ENCODE assay signal across 10 cellular contexts in the genomic region with DNA sequence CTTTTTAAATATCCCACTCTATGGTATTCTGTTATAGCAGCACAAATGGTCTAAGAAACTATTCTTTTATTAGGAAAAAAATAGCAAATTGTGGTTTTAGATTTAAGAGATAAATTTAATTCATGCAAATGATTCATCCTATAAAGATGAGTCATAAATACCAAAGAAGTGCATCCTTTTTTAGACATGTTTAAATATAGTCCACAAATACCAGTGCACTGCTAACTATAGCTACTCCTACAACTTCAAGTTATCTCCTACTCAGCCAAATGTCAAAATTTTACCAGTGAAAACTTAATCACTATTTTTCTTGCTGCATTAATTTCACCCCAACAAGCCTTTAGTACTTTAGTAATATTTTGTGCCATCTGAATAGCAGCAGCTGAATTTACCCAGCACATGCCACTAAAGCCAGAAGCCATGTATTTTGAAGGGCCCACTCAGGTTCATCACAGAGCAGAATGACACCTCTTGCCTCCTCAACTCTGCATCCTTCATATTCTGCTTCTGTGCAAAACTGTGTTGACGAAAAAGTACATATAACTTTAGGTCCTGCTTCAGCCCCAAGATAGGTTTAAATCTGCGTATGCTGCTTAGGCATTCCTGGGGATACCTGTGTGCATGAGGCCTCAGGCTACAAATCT. TPM values are rescaled to one million over a fixed set of nuclear protein-coding genes. Genes with fewer than 3 reads are reported as not detected.
A peak's percentile ranks its signal among the peaks of the same experiment; 100 is the strongest.
DNase-seq lines count a peak whose midpoint lies in the region; ATAC-seq lines count a peak whose summit lies in the region.
"Had no signal": no experiment of that assay in that cellular context is flagged by ENCODE, and none has a peak within 500 bp of the region (broad histone marks: within the 10 kb centered on the region; RNA-seq: fewer than 3 reads in every experiment).

No MANE protein-coding gene starts in this region.

- peaks cover 16% of the 10 kb centered on the region for H3K4me1 ChIP-seq in CD8-positive, alpha-beta memory T cell (ENCODE audit: insufficient read depth, low read length)
- H3K4me1 ChIP-seq in mesenchymal stem cell (ENCODE audit: control insufficient read depth, insufficient read depth, low read depth, low read length): no peaks in the 10 kb centered on the region

- no peaks in the 10 kb centered on the region for H3K79me1 ChIP-seq in mesenchymal stem cell (replicated peaks; ENCODE audit: low read length, poor library complexity, severe bottlenecking)

- no peak overlapping the region for H3K14ac ChIP-seq in mesenchymal stem cell (ENCODE audit: low read length in 2 of 2)

- no peak overlapping the region for H3K27ac ChIP-seq in CD8-positive, alpha-beta memory T cell (ENCODE audit: low read depth, low read length)
- no peak overlapping the region for H3K27ac ChIP-seq in mesenchymal stem cell (ENCODE audit: low read length, poor library complexity, severe bottlenecking)

- H3K27me3 Mint-ChIP-seq in CD8-positive, alpha-beta memory T cell: peaks cover 1 to 13% of the 10 kb centered on the region in 2 donors
- H3K27me3 Mint-ChIP-seq in activated T-helper 2 cell treated with anti-CD3 and anti-CD28 coated beads, Interferon-gamma antibody, Interleukin-2, Interleukin-4, amounts not matched to agents 10 μg/mL and 5 μg/mL and 100 μg/mL, durations not matched to agents 14 hours and 24 hours and 36 hours (ENCODE audit: low read depth): no peaks in the 10 kb centered on the region

- no peaks in the 10 kb centered on the region for H3K36me3 ChIP-seq in CD8-positive, alpha-beta memory T cell (ENCODE audit: insufficient read depth, low read length)
- H3K36me3 ChIP-seq in mesenchymal stem cell (ENCODE audit: control insufficient read depth in 1 of 2, insufficient read depth in 2 of 2, low read depth in 1 of 2, low read length in 2 of 2): no peaks in the 10 kb centered on the region

- peak overlapping the region in 7 of 8 donors; percentile 3 to 90 (median 67) for H3K27ac Mint-ChIP-seq in CD8-positive, alpha-beta memory T cell
- peak overlapping the region; percentile 79 for H3K27ac Mint-ChIP-seq in activated T-helper 2 cell treated with anti-CD3 and anti-CD28 coated beads, Interferon-gamma antibody, Interleukin-2, Interleukin-4, amounts not matched to agents 10 μg/mL and 5 μg/mL and 100 μg/mL, durations not matched to agents 14 hours and 24 hours and 36 hours
- H3K27ac Mint-ChIP-seq: activated T-cell treated with anti-CD3 and anti-CD28 coated beads, Interleukin-2, amount 50 U/mL, for 72 hours had no signal

- WGBS in mesenchymal stem cell: 47% methylated on average over 2 of the region's 2 CpGs

- H3K9ac ChIP-seq in mesenchymal stem cell (ENCODE audit: low read length): no peak overlapping the region

- ATAC-seq in HG03095 (IDR thresholded peaks at IDR 0.05; ENCODE audit: unreplicated experiment) (peak; percentile 1), HG03469 (IDR thresholded peaks at IDR 0.05; ENCODE audit: unreplicated experiment) (no peak), HG02981 (IDR thresholded peaks at IDR 0.05; ENCODE audit: unreplicated experiment) (no peak)

- no peak overlapping the region for H2AFZ ChIP-seq in mesenchymal stem cell (ENCODE audit: low read depth, low read length)

- no peak overlapping the region for H3K4me3 ChIP-seq in CD8-positive, alpha-beta memory T cell (ENCODE audit: low read length)
- H3K4me3 ChIP-seq in mesenchymal stem cell (ENCODE audit: insufficient read depth in 1 of 2, low read depth in 1 of 2, low read length in 2 of 2): no peak overlapping the region

- no peak overlapping the region for H2AK5ac ChIP-seq in mesenchymal stem cell (ENCODE audit: low read length, severe bottlenecking)

- H2BK120ac ChIP-seq in mesenchymal stem cell (ENCODE audit: low read depth, low read length): no peak overlapping the region

- H2BK5ac ChIP-seq in mesenchymal stem cell (ENCODE audit: low read depth, low read length, poor library complexity, severe bottlenecking): no peak overlapping the region

- H3K4ac ChIP-seq in mesenchymal stem cell (ENCODE audit: low read depth in 1 of 2, low read length in 2 of 2): no peak overlapping the region

- H3K4me1 Mint-ChIP-seq in CD8-positive, alpha-beta memory T cell: peaks cover 43 to 53% (median 49%) of the 10 kb centered on the region in 3 donors
- H3K4me1 Mint-ChIP-seq in activated T-helper 2 cell treated with anti-CD3 and anti-CD28 coated beads, Interferon-gamma antibody, Interleukin-2, Interleukin-4, amounts not matched to agents 10 μg/mL and 5 μg/mL and 100 μg/mL, durations not matched to agents 14 hours and 24 hours and 36 hours (ENCODE audit: low read depth): peaks cover 51% of the 10 kb centered on the region

- no peak overlapping the region for H2BK15ac ChIP-seq in mesenchymal stem cell (ENCODE audit: low read depth, poor library complexity, severe bottlenecking)

- CTCF ChIA-PET in CD8-positive, alpha-beta memory T cell (lab: Charles Lee): interaction anchor here (1.7 kb wide), 1 partner anchor 33 kb away, joined by 6 read pairs; no protein-coding TSS in a partner anchor

- H3K27me3 ChIP-seq in CD8-positive, alpha-beta memory T cell (ENCODE audit: insufficient read depth, low read length, poor library complexity, severe bottlenecking): no peaks in the 10 kb centered on the region
- peaks cover 16 to 32% of the 10 kb centered on the region in 2 experiments for H3K27me3 ChIP-seq in mesenchymal stem cell (ENCODE audit: control insufficient read depth in 1 of 2, insufficient read depth in 1 of 2, low read length in 2 of 2)

- intact Hi-C loops in activated T-helper 2 cell treated with anti-CD3 and anti-CD28 coated beads, Interferon-gamma antibody, Interleukin-2, Interleukin-4, amounts not matched to agents 10 μg/mL and 5 μg/mL and 100 μg/mL, durations not matched to agents 14 hours and 24 hours and 36 hours (cut with micrococcal nuclease): loop anchor here (1.0 to 5.0 kb wide), 4 partner anchors 12 to 72 kb away; a partner anchor contains a TSS

- H2BK12ac ChIP-seq in mesenchymal stem cell (ENCODE audit: low read length in 2 of 2): no peak overlapping the region

- H3K9me3 Mint-ChIP-seq in CD8-positive, alpha-beta memory T cell: no peaks in the 10 kb centered on the region
- H3K9me3 Mint-ChIP-seq in activated T-helper 2 cell treated with anti-CD3 and anti-CD28 coated beads, Interferon-gamma antibody, Interleukin-2, Interleukin-4, amounts not matched to agents 10 μg/mL and 5 μg/mL and 100 μg/mL, durations not matched to agents 14 hours and 24 hours and 36 hours: no peaks in the 10 kb centered on the region
- H3K9me3 Mint-ChIP-seq: activated T-cell treated with anti-CD3 and anti-CD28 coated beads, Interleukin-2, amount 50 U/mL, for 72 hours had no signal

- no peak overlapping the region for H3K18ac ChIP-seq in mesenchymal stem cell (ENCODE audit: low read depth in 1 of 2, low read length in 2 of 2)

- H3K9me3 ChIP-seq in CD8-positive, alpha-beta memory T cell (ENCODE audit: low read length): no peaks in the 10 kb centered on the region
- H3K9me3 ChIP-seq in mesenchymal stem cell (ENCODE audit: control insufficient read depth, low read length): no peaks in the 10 kb centered on the region

- H3K36me3 Mint-ChIP-seq in CD8-positive, alpha-beta memory T cell: peaks cover 0 to 2% (median 0%) of the 10 kb centered on the region in 3 donors
- no peaks in the 10 kb centered on the region for H3K36me3 Mint-ChIP-seq in activated T-helper 2 cell treated with anti-CD3 and anti-CD28 coated beads, Interferon-gamma antibody, Interleukin-2, Interleukin-4, amounts not matched to agents 10 μg/mL and 5 μg/mL and 100 μg/mL, durations not matched to agents 14 hours and 24 hours and 36 hours (ENCODE audit: low read depth)

- H4K91ac ChIP-seq in mesenchymal stem cell (ENCODE audit: low read length): no peak overlapping the region

- no peak overlapping the region for H3K23ac ChIP-seq in mesenchymal stem cell (ENCODE audit: low read length in 2 of 2)

- POLR2A ChIA-PET in CD8-positive, alpha-beta memory T cell (lab: Charles Lee): no interaction called here

- H3K4me3 Mint-ChIP-seq in CD8-positive, alpha-beta memory T cell: peak overlapping the region in 3 of 7 donors; percentile 6 to 42 (median 26)
- H3K4me3 Mint-ChIP-seq in activated T-helper 2 cell treated with anti-CD3 and anti-CD28 coated beads, Interferon-gamma antibody, Interleukin-2, Interleukin-4, amounts not matched to agents 10 μg/mL and 5 μg/mL and 100 μg/mL, durations not matched to agents 14 hours and 24 hours and 36 hours (ENCODE audit: low read depth): no peak overlapping the region

- DNase-seq in CD8-positive, alpha-beta memory T cell: no peak
- no peak for DNase-seq in activated T-helper 2 cell treated with anti-CD3 and anti-CD28 coated beads, Interferon-gamma antibody, Interleukin-2, Interleukin-4, amounts not matched to agents 10 μg/mL and 5 μg/mL and 100 μg/mL, durations not matched to agents 14 hours and 24 hours and 36 hours (ENCODE audit: low spot score)
- DNase-seq in mesenchymal stem cell (peak; percentile 8), SW480 (ENCODE audit: low spot score) (no peak)
- DNase-seq in stimulated activated CD8-positive, alpha-beta memory T cell treated with anti-CD3 and anti-CD28 coated beads, Interleukin-4, amount 100 ng/mL, for 48 hours: no peak
- DNase-seq: activated T-cell treated with anti-CD3 and anti-CD28 coated beads, Interleukin-2, amount 50 U/mL, for 72 hours; NCI-H2029 had no signal

- H3K4me2 ChIP-seq in mesenchymal stem cell (ENCODE audit: low read length, poor library complexity, severe bottlenecking): no peak overlapping the region

- H4K8ac ChIP-seq in mesenchymal stem cell (ENCODE audit: low read length): no peak overlapping the region

RNA-seq across cellular contexts. Expression of a gene that starts 24.9 kb away (rescaled TPM):
- 1 to 10 TPM in 1 of 2 experiments, under 1 TPM in 1; 0.74 to 1.1 TPM for total RNA-seq in CD8-positive, alpha-beta memory T cell
- polyA plus RNA-seq in CD8-positive, alpha-beta memory T cell: 98.7 TPM
- 0.48 and 0.52 TPM in 2 replicates for total RNA-seq in activated T-helper 2 cell treated with anti-CD3 and anti-CD28 coated beads, Interferon-gamma antibody, Interleukin-2, Interleukin-4, amounts not matched to agents 10 μg/mL and 5 μg/mL and 100 μg/mL, durations not matched to agents 14 hours and 24 hours and 36 hours
- not detected for polyA plus RNA-seq in mesenchymal stem cell (2013, experiment 1 of 2)
- 0.01 TPM for polyA plus RNA-seq in mesenchymal stem cell (2013, experiment 2 of 2)
